In the genomic region with DNA sequence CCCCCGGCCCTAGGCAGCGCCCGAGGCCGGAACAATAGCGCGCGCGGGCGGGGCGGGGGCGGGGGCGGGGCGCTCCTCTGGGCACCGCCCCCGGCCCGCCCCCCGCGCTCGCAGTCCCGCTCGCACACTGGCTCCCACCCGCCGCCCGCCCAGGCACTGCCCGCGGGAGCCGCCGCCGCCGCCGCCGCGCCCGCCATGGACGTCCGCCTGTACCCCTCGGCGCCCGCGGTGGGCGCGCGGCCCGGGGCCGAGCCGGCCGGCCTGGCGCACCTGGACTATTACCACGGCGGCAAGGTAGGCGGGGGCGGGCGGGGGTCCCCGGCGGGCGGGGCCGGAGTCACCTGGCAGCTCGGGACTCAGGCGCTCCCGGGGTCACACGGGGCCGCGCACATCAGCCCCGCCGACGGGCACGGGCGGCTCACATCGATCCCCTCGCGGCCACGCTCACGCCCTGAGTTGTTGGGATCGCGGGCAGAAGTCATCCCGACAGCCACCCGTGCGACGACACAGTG, we compare ENCODE assay signal across 7 cellular contexts. TPM values are rescaled to one million over a fixed set of nuclear protein-coding genes. Genes with fewer than 3 reads are reported as not detected.
DNase-seq lines count a peak whose midpoint lies in the region; ATAC-seq lines count a peak whose summit lies in the region.

A gene with protein sequence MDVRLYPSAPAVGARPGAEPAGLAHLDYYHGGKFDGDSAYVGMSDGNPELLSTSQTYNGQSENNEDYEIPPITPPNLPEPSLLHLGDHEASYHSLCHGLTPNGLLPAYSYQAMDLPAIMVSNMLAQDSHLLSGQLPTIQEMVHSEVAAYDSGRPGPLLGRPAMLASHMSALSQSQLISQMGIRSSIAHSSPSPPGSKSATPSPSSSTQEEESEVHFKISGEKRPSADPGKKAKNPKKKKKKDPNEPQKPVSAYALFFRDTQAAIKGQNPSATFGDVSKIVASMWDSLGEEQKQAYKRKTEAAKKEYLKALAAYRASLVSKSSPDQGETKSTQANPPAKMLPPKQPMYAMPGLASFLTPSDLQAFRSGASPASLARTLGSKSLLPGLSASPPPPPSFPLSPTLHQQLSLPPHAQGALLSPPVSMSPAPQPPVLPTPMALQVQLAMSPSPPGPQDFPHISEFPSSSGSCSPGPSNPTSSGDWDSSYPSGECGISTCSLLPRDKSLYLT (plus strand): TSS at position 156 of the 512 bp plus-strand sequence. CDS start 40 bp downstream, at position 196.

- H3K27me3 Mint-ChIP-seq in activated naive CD8-positive, alpha-beta T cell treated with anti-CD3 and anti-CD28 coated beads for 36 hours: peaks cover 75% of the 10 kb centered on the region

- H3K36me3 ChIP-seq in iPS DF 6.9 (ENCODE audit: control insufficient read depth, insufficient read depth, low read length): no peaks in the 10 kb centered on the region

- DNase-seq in RPMI8226: peak; percentile 69
- DNase-seq in activated naive CD8-positive, alpha-beta T cell treated with anti-CD3 and anti-CD28 coated beads for 36 hours: peak; percentile 52
- no peak for DNase-seq in iPS DF 6.9 (ENCODE audit: low read depth, low spot score)
- DNase-seq in stimulated activated CD4-positive, alpha-beta T cell treated with anti-CD3 and anti-CD28 coated beads, Interleukin-1b, Interleukin-23, amount 100 ng/mL, for 4 hours (ENCODE audit: low read depth in 2 of 2): peak; percentile 35 to 54

- H3K4me1 ChIP-seq in iPS DF 6.9 (ENCODE audit: control insufficient read depth, insufficient read depth, low read length): peaks cover 5% of the 10 kb centered on the region

- no peak within 1 kb of the TSS for H3K27ac ChIP-seq in iPS DF 6.9 (ENCODE audit: low read length)

- no CpG with 5 or more reads among the region's 79 CpGs for WGBS in iPS DF 6.9 (ENCODE audit: insufficient coverage, insufficient read length)

- peaks cover 11% of the 10 kb centered on the region for H3K36me3 Mint-ChIP-seq in activated naive CD8-positive, alpha-beta T cell treated with anti-CD3 and anti-CD28 coated beads for 36 hours

- no peak within 1 kb of the TSS for H3K27ac Mint-ChIP-seq in activated naive CD8-positive, alpha-beta T cell treated with anti-CD3 and anti-CD28 coated beads for 36 hours

- H3K4me3 Mint-ChIP-seq in activated naive CD8-positive, alpha-beta T cell treated with anti-CD3 and anti-CD28 coated beads for 36 hours: peak within 1 kb of the TSS; percentile 66

- peak within 1 kb of the TSS; percentile 47; the same call in 1 of the 2 replicates for H3K4me3 ChIP-seq in iPS DF 6.9 (ENCODE audit: low read length)

- ATAC-seq in GM18861 (IDR thresholded peaks at IDR 0.05; ENCODE audit: unreplicated experiment) (peak; percentile 28), HG03039 (IDR thresholded peaks at IDR 0.05; ENCODE audit: unreplicated experiment) (peak; percentile 39), GM21786 (IDR thresholded peaks at IDR 0.05; ENCODE audit: unreplicated experiment) (no peak)

- H3K27me3 ChIP-seq in iPS DF 6.9 (ENCODE audit: control insufficient read depth, insufficient read depth, low read length): peaks cover 21% of the 10 kb centered on the region

- H3K4me1 Mint-ChIP-seq in activated naive CD8-positive, alpha-beta T cell treated with anti-CD3 and anti-CD28 coated beads for 36 hours: peaks cover 18% of the 10 kb centered on the region

- no peaks in the 10 kb centered on the region for H3K9me3 ChIP-seq in iPS DF 6.9 (ENCODE audit: control insufficient read depth, insufficient read depth, low read length)

- H3K9me3 Mint-ChIP-seq in activated naive CD8-positive, alpha-beta T cell treated with anti-CD3 and anti-CD28 coated beads for 36 hours: peaks cover 16% of the 10 kb centered on the region

RNA-seq across cellular contexts. Expression of the gene that starts here (rescaled TPM):
- under 1 TPM; 0.45 to 0.52 TPM for total RNA-seq in activated naive CD8-positive, alpha-beta T cell treated with anti-CD3 and anti-CD28 coated beads for 36 hours

Comparison
In these comparisons a context has a peak if more than half of its experiments do, and no peak if none do; other contexts are left out.
1. Peak in DNase-seq in activated naive CD8-positive, alpha-beta T cell treated with anti-CD3 and anti-CD28 coated beads for 36 hours; RNA of the gene not detected or under 1 TPM.